8 cellular contexts compared by ENCODE assay signal in the genomic region with DNA sequence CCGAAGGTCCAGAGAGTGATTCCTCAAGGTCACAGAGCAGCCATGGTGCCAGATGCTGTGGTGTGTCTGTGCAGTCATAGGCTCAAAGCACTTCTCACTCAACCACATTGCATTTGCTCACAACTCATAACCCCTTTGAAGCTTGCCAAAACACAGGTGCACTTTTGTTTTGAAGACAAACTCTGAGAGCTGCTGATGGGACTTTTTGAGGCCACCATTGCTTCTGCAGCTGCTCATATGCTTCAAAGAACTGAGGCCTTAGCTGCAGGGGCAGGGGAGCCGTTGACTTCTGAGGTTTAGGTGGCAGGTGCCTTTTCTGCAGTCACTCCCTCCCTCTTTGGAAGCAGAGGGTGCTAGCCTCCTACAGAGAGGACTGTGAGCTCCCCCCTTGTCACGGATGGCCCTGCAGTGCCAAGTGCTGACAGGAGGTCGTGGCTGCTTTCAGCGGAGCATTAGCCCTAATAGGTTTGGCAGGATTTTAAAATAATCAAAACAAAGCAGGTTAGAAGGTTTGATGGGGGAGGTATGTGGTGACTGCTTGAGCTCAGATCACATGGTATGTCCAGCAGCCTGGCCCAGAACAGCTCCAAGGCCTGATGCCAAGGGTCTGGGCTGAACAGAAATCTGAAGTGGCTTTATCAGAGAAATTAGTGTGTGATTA.
DNase-seq lines count a peak whose midpoint lies in the region; ATAC-seq, FAIRE-seq and TF ChIP-seq lines count a peak whose summit lies in the region.

No MANE protein-coding gene starts in this region.

- H3K27ac ChIP-seq in gastrocnemius medialis: no peak overlapping the region

- CTCF ChIA-PET in Caco-2 (lab: Charles Lee): interaction anchor here (0.5 kb wide), 1 partner anchor 1802 kb away, joined by 3 read pairs; no protein-coding TSS in a partner anchor

- no peaks in the 10 kb centered on the region for H3K9me3 Mint-ChIP-seq in Caco-2 (ENCODE audit: unreplicated experiment)

- no TSS peak for BruUV-seq in Caco-2 (replicated peaks; lab: Mats Ljungman, UMichigan)

- DNase-seq in D721Med (ENCODE audit: insufficient read length, low spot score) (no peak), left ventricle myocardium superior (peak; percentile 71), gastrocnemius medialis (no peak), G401 (ENCODE audit: low spot score) (no peak), Caco-2 (no peak), AG08396 (ENCODE audit: low spot score) (no peak)
- DNase-seq in activated CD4-positive, alpha-beta T cell treated with anti-CD3 and anti-CD28 coated beads, Interleukin-2, amount 50 U/mL, for 48 hours: peak; percentile 4 to 17

- no peak overlapping the region for H3K4me3 Mint-ChIP-seq in Caco-2 (ENCODE audit: unreplicated experiment)

- H3K27me3 ChIP-seq in gastrocnemius medialis (no peaks in the 10 kb centered on the region), Caco-2 (replicated peaks; ENCODE audit: control insufficient read depth, insufficient read depth, low read length) (no peaks in the 10 kb centered on the region)

- no peaks in the 10 kb centered on the region for H3K36me3 ChIP-seq in gastrocnemius medialis
- no peaks in the 10 kb centered on the region for H3K36me3 ChIP-seq in Caco-2 (ENCODE audit: control insufficient read depth, insufficient read depth, low read length)

- H3K27ac Mint-ChIP-seq in Caco-2 (ENCODE audit: unreplicated experiment): no peak overlapping the region

- H3K4me1 Mint-ChIP-seq in Caco-2 (ENCODE audit: low read depth, unreplicated experiment): no peaks in the 10 kb centered on the region

- ATAC-seq in HG03521 (IDR thresholded peaks at IDR 0.05; ENCODE audit: unreplicated experiment) (peak; percentile 76), left ventricle myocardium superior (peak; percentile 97), gastrocnemius medialis (no peak)

- TF ChIP-seq CTCF in D721Med (IDR thresholded peaks at IDR 0.05; ENCODE audit: insufficient read depth, missing control alignments): peak; percentile 16
- no peak for TF ChIP-seq CTCF in gastrocnemius medialis (IDR thresholded peaks at IDR 0.05 in 4 of 5, conservative IDR thresholded peaks at IDR 0.05 in 1 of 5)
- no peak for TF ChIP-seq CTCF in Caco-2 (IDR thresholded peaks at IDR 0.05; ENCODE audit: insufficient read depth in 1 of 2, low read depth in 1 of 2, low read length in 1 of 2, severe bottlenecking in 1 of 2, unreplicated experiment in 1 of 2)

- H3K27me3 Mint-ChIP-seq in Caco-2 (ENCODE audit: insufficient read depth, unreplicated experiment): no peaks in the 10 kb centered on the region

- FAIRE-seq in D721Med (lab: Jason Lieb, UNC): no peak

- POLR2A ChIA-PET in Caco-2 (lab: Charles Lee): no interaction called here

- TF ChIP-seq POLR2A in gastrocnemius medialis (IDR thresholded peaks at IDR 0.05): no peak

- no peaks in the 10 kb centered on the region for H3K36me3 Mint-ChIP-seq in Caco-2 (ENCODE audit: insufficient read depth, unreplicated experiment)

- in situ Hi-C loops in gastrocnemius medialis (cut with MboI; ENCODE audit: low sequenced_read_pairs in 4 of 4) (no loop called here), G401 (cut with HindIII; ENCODE audit: low sequenced_read_pairs) (no loop called here)

- H3K4me3 ChIP-seq in gastrocnemius medialis: no peak overlapping the region
- no peak overlapping the region for H3K4me3 ChIP-seq in Caco-2 (ENCODE audit: low read depth, low read length)

- no peaks in the 10 kb centered on the region for H3K9me3 ChIP-seq in gastrocnemius medialis
- no peaks in the 10 kb centered on the region for H3K9me3 ChIP-seq in Caco-2

- H3K4me1 ChIP-seq in gastrocnemius medialis: no peaks in the 10 kb centered on the region
- H3K4me1 ChIP-seq in Caco-2: peaks cover 5% of the 10 kb centered on the region; the same call in 1 of the 2 replicates

- intact Hi-C loops in left ventricle myocardium superior (cut with micrococcal nuclease) (no loop called here), gastrocnemius medialis (cut with DNase I; ENCODE audit: low total_unique reads) (no loop called here), Caco-2 (cut with micrococcal nuclease; ENCODE audit: unreplicated experiment) (no loop called here)

Comparison
In these comparisons a context has a peak if more than half of its experiments do, and no peak if none do; other contexts are left out.
1. DNase-seq: peak in activated CD4-positive, alpha-beta T cell treated with anti-CD3 and anti-CD28 coated beads, Interleukin-2, amount 50 U/mL, for 48 hours (2 of 2) and left ventricle myocardium superior (single experiment); none in D721Med (single experiment), gastrocnemius medialis (0 of 2), G401 (single experiment), Caco-2 (0 of 2) and AG08396 (single experiment).
2. ATAC-seq: peak in HG03521 (single experiment) and left ventricle myocardium superior (single experiment); none in gastrocnemius medialis (0 of 2).